ENCODE assay signal across 16 cellular contexts in genomic region chr1:37599940-37600339, GRCh38. TPM values are rescaled to one million over a fixed set of nuclear protein-coding genes. Genes with fewer than 3 reads are reported as not detected.
DNase-seq lines count a peak whose midpoint lies in the region; FAIRE-seq and TF ChIP-seq lines count a peak whose summit lies in the region.
"Had no signal": no experiment of that assay in that cellular context is flagged by ENCODE, and none has a peak within 500 bp of the region (broad histone marks: within the 10 kb centered on the region; RNA-seq: fewer than 3 reads in every experiment).

No MANE protein-coding gene starts in this region.

- no peaks in the 10 kb centered on the region for H3K9me3 ChIP-seq in BE2C
- H3K9me3 ChIP-seq: A549 had no signal

- no peak for FAIRE-seq in H54 (lab: Jason Lieb, UNC)
- FAIRE-seq: A549, D721Med had no signal

- H3K36me3 ChIP-seq in BE2C: no peaks in the 10 kb centered on the region

- no peak overlapping the region for H3K4me3 Mint-ChIP-seq in immature natural killer cell
- H3K4me3 Mint-ChIP-seq: CD14-positive monocyte; CD8-positive, alpha-beta T cell; IgD-negative memory B cell had no signal

- no peak overlapping the region for H3K27ac Mint-ChIP-seq in immature natural killer cell
- H3K27ac Mint-ChIP-seq: CD14-positive monocyte; CD8-positive, alpha-beta T cell; IgD-negative memory B cell had no signal

- peaks cover 0 to 11% (median 7%) of the 10 kb centered on the region in 3 donors for H3K27me3 Mint-ChIP-seq in immature natural killer cell (ENCODE audit: low read depth in 3 of 3)

- DNase-seq in BE2C: peak; percentile 62
- DNase-seq in DMS79 (lab: John Stamatoyannopoulos, UW): peak; percentile 86
- DNase-seq in NCI-H446 (lab: John Stamatoyannopoulos, UW): peak; percentile 15 to 20
- peak; percentile 34 for DNase-seq in left kidney (ENCODE audit: low read depth, low spot score)
- no peak for DNase-seq in immature natural killer cell
- DNase-seq in T1000 (lab: John Stamatoyannopoulos, UW): no peak
- no peak for DNase-seq in H54 (ENCODE audit: insufficient read length, low spot score)
- DNase-seq: CD8-positive, alpha-beta T cell; COR-L47; DMS153; GF-D8 had no signal

- no peaks in the 10 kb centered on the region for H3K9me3 Mint-ChIP-seq in immature natural killer cell
- H3K9me3 Mint-ChIP-seq: CD8-positive, alpha-beta T cell; IgD-negative memory B cell had no signal

- no peaks in the 10 kb centered on the region for H3K27me3 ChIP-seq in BE2C

- no peaks in the 10 kb centered on the region for H3K36me3 Mint-ChIP-seq in immature natural killer cell
- H3K36me3 Mint-ChIP-seq: CD14-positive monocyte had no signal

- no peak for TF ChIP-seq POLR2A in H54 (IDR thresholded peaks at IDR 0.05; ENCODE audit: low read depth, low read length)

- peaks cover 8% of the 10 kb centered on the region; the same call in 1 of the 2 replicates for H3K4me1 ChIP-seq in BE2C
- H3K4me1 ChIP-seq: A549 had no signal

- H3K4me3 ChIP-seq in BE2C (ENCODE audit: low read depth, low read length): no peak overlapping the region
- H3K4me3 ChIP-seq: A549 had no signal

- no peak for TF ChIP-seq CTCF in BE2C (IDR thresholded peaks at IDR 0.05; ENCODE audit: low read depth, low read length)

- H3K4me1 Mint-ChIP-seq in immature natural killer cell: peaks cover 16 to 19% of the 10 kb centered on the region in 2 donors

RNA-seq across cellular contexts. Expression of gene GNL2, which starts 4.2 kb away (rescaled TPM):
- 44.4 TPM for polyA plus RNA-seq in BE2C (2012; ENCODE audit: insufficient read depth, insufficient read length, low read depth)
- 10 to 100 TPM; 29.3 to 55.0 (median 40.8) TPM for polyA plus RNA-seq in immature natural killer cell

RNA-seq across cellular contexts. Expression of gene RSPO1, which starts 34.8 kb away (rescaled TPM):
- not detected for polyA plus RNA-seq in BE2C (2012; ENCODE audit: insufficient read depth, insufficient read length, low read depth)
- polyA plus RNA-seq in immature natural killer cell: not detected
- polyA plus RNA-seq: AG04450, CD14-positive monocyte, IgD-negative memory B cell had no signal

RNA-seq across cellular contexts. Expression of gene DNALI1, which starts 43.2 kb away (rescaled TPM):
- 4.9 TPM for polyA plus RNA-seq in BE2C (2012; ENCODE audit: insufficient read depth, insufficient read length, low read depth)
- not detected for polyA plus RNA-seq in immature natural killer cell
- polyA plus RNA-seq: A549, CD14-positive monocyte, IgD-negative memory B cell had no signal

RNA-seq across cellular contexts. Expression of gene SNIP1, which starts 45.8 kb away (rescaled TPM):
- polyA plus RNA-seq in BE2C (2012; ENCODE audit: insufficient read depth, insufficient read length, low read depth): 23.3 TPM
- 10 to 100 TPM in 1 of 3 donors, 1 to 10 TPM in 2; 2.1 to 10.8 (median 3.2) TPM for polyA plus RNA-seq in immature natural killer cell

Comparison
In these comparisons a context has a peak if more than half of its experiments do, and no peak if none do; other contexts are left out.
1. DNase-seq: peak in BE2C (single experiment), DMS79 (single experiment), NCI-H446 (2 of 2) and left kidney (single experiment); none in immature natural killer cell (0 of 3), T1000 (single experiment) and H54 (single experiment).